In the genomic region with DNA sequence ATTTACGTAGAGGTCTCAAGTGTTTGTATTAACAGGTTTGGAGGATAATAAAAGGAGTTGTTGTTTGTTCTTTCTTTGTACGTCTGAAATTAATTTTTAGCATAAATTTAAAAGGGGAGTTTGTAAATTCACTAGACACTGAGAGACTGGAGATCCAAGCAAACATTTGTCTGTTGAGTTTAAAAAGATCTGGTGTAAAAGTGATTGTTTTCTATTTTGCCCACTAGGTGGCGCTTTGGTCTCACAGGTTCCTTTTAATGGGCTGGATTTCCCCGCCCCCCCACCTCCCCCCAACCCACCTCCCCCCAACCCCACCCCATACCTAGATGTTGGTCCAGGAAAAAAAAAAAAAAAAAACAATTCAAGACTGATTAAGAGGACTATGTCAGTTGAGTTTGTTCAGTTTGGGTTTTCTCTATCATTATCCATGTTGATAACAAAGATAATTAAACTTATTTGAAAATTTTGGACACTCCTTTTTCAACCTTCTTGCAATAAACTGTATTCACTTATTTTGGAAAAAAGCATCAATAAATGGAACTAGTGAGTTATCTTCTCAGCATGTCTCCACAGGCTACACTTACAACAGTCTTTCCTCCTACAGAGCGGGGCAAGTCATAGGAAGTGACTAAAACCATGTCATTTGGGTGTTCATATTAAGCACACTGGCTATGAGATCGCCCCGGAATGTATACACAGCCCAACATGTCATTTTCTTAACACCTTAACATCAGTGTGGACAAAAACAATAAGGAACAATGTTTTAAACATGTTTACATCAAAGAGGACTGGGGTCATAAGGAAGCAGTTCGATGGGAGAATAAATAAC, we compare ENCODE assay signal across 8 cellular contexts.
DNase-seq lines count a peak whose midpoint lies in the region; ATAC-seq and TF ChIP-seq lines count a peak whose summit lies in the region.

No MANE protein-coding gene starts in this region.

- H4K8ac ChIP-seq in neuronal stem cell (ENCODE audit: low read depth, low read length) = no peak overlapping the region

- WGBS in neuronal stem cell (ENCODE audit: extremely low coverage in 2 of 2, insufficient read length in 2 of 2, insufficient replicate concordance in 1 of 2), 2 donors = no CpG with 5 or more reads among the region's 8 CpGs
- WGBS in spleen, 5 donors = 42 to 57% (median 47%) methylated on average over 8 of the region's 8 CpGs

- no peak overlapping the region for H3K14ac ChIP-seq in neuronal stem cell (ENCODE audit: low read length)

- no peak overlapping the region for H3K27ac Mint-ChIP-seq in activated T-cell treated with anti-CD3 and anti-CD28 coated beads, Interleukin-2, amount 50 U/mL, for 72 hours

- H3K9ac ChIP-seq in neuronal stem cell (ENCODE audit: low read depth, low read length, poor library complexity) = no peak overlapping the region

- H2BK15ac ChIP-seq in neuronal stem cell (ENCODE audit: low read length) = no peak overlapping the region

- ATAC-seq in HG03045 (IDR thresholded peaks at IDR 0.05; ENCODE audit: unreplicated experiment) = no peak
- no peak for ATAC-seq in activated T-cell treated with anti-CD3 and anti-CD28 coated beads, Interleukin-2, amount 50 U/mL, for 72 hours (replicated peaks in 1 of 2)

- no peak overlapping the region for H2BK12ac ChIP-seq in neuronal stem cell (ENCODE audit: low read length)

- no peaks in the 10 kb centered on the region for H3K27me3 Mint-ChIP-seq in activated T-cell treated with anti-CD3 and anti-CD28 coated beads, Interleukin-2, amount 50 U/mL, for 72 hours (ENCODE audit: low read depth)

- no peak overlapping the region for H3K23ac ChIP-seq in neuronal stem cell (ENCODE audit: low read depth, low read length, poor library complexity)

- H3K36me3 Mint-ChIP-seq in activated T-cell treated with anti-CD3 and anti-CD28 coated beads, Interleukin-2, amount 50 U/mL, for 72 hours (ENCODE audit: insufficient read depth in 2 of 2) = no peaks in the 10 kb centered on the region

- TF ChIP-seq CTCF in AG10803 (conservative IDR thresholded peaks at IDR 0.05; ENCODE audit: low read length) = peak; percentile 52
- TF ChIP-seq CTCF in GM13977 (IDR thresholded peaks at IDR 0.05; ENCODE audit: extremely low read depth, insufficient read depth, missing control alignments) = peak; percentile 48
- TF ChIP-seq CTCF in spleen (IDR thresholded peaks at IDR 0.05 in 8 of 11, conservative IDR thresholded peaks at IDR 0.05 in 3 of 11) = peak in 4 of 11 experiments; percentile 23 to 47 (median 32)

- intact Hi-C loops in spleen (cut with DNase I; ENCODE audit: low total_unique reads) = no loop called here

- H3K4me3 Mint-ChIP-seq in activated T-cell treated with anti-CD3 and anti-CD28 coated beads, Interleukin-2, amount 50 U/mL, for 72 hours = no peak overlapping the region

- H3K9me3 ChIP-seq in neuronal stem cell (replicated peaks in 1 of 2; ENCODE audit: control insufficient read depth in 2 of 2, insufficient read depth in 1 of 2, low read depth in 1 of 2, low read length in 2 of 2) (no peaks in the 10 kb centered on the region), spleen (no peaks in the 10 kb centered on the region)

- TF ChIP-seq POLR2A in spleen (IDR thresholded peaks at IDR 0.05) = no peak

- H2BK5ac ChIP-seq in neuronal stem cell (ENCODE audit: low read length) = no peak overlapping the region

- no peak overlapping the region for H3K18ac ChIP-seq in neuronal stem cell (ENCODE audit: low read length)

- H3K4me1 Mint-ChIP-seq in activated T-cell treated with anti-CD3 and anti-CD28 coated beads, Interleukin-2, amount 50 U/mL, for 72 hours (ENCODE audit: low read depth) = no peaks in the 10 kb centered on the region

- H2AFZ ChIP-seq in neuronal stem cell (ENCODE audit: low read length) = no peak overlapping the region

- H3K27ac ChIP-seq in neuronal stem cell (replicated peaks; ENCODE audit: low read length) (no peak overlapping the region), spleen (no peak overlapping the region)

- no peak overlapping the region for H2BK120ac ChIP-seq in neuronal stem cell (ENCODE audit: low read depth, low read length)

- H3K4me3 ChIP-seq in AG10803 (ENCODE audit: low read length) (no peak overlapping the region), neuronal stem cell (ENCODE audit: low read length in 2 of 2) (no peak overlapping the region), spleen (no peak overlapping the region)

- in situ Hi-C loops in GM13977 (cut with MboI; ENCODE audit: low pct_unique_long_range_greater_than_20kb, low sequenced_read_pairs, unreplicated experiment) = no loop called here

- H3K36me3 ChIP-seq in neuronal stem cell (replicated peaks in 1 of 2; ENCODE audit: control insufficient read depth in 2 of 2, insufficient read depth in 2 of 2, low read length in 2 of 2) (no peaks in the 10 kb centered on the region), spleen (no peaks in the 10 kb centered on the region)

- H3K4me1 ChIP-seq in neuronal stem cell (ENCODE audit: control insufficient read depth in 2 of 2, insufficient read depth in 1 of 2, low read depth in 1 of 2, low read length in 2 of 2) = no peaks in the 10 kb centered on the region
- no peaks in the 10 kb centered on the region for H3K4me1 ChIP-seq in spleen

- no peak overlapping the region for H4K91ac ChIP-seq in neuronal stem cell (ENCODE audit: low read depth, low read length, poor library complexity)

- DNase-seq in AG10803 (ENCODE audit: low read depth) (peak; percentile 36), GM13977 (ENCODE audit: low spot score) (peak; percentile 13), NCI-H510A treated with DMSO at 0.1 percent for 48 hours (lab: John Stamatoyannopoulos, UW) (peak; percentile 95), dermis microvascular lymphatic vessel endothelial cell (ENCODE audit: low read depth in 2 of 2) (peak; percentile 15 to 55), neuronal stem cell (ENCODE audit: low spot score) (peak; percentile 57), spleen (no peak)
- DNase-seq in activated T-cell treated with anti-CD3 and anti-CD28 coated beads, Interleukin-2, amount 50 U/mL, for 72 hours = no peak

- no peak overlapping the region for H2AK5ac ChIP-seq in neuronal stem cell (ENCODE audit: low read depth, low read length)

- H3K27me3 ChIP-seq in neuronal stem cell (ENCODE audit: control insufficient read depth in 3 of 3, insufficient read depth in 3 of 3, low read depth in 1 of 3, low read length in 3 of 3) (no peaks in the 10 kb centered on the region), spleen (replicated peaks in 1 of 7) (no peaks in the 10 kb centered on the region)

- no peak overlapping the region for H3K4ac ChIP-seq in neuronal stem cell (ENCODE audit: low read length)

- H3K4me2 ChIP-seq in neuronal stem cell (ENCODE audit: insufficient read depth, low read length, poor library complexity, severe bottlenecking) = no peak overlapping the region

- H3K79me1 ChIP-seq in neuronal stem cell (ENCODE audit: low read depth, low read length) = no peaks in the 10 kb centered on the region

- H3K9me3 Mint-ChIP-seq in activated T-cell treated with anti-CD3 and anti-CD28 coated beads, Interleukin-2, amount 50 U/mL, for 72 hours = no peaks in the 10 kb centered on the region

Comparison
In these comparisons a context has a peak if more than half of its experiments do, and no peak if none do; other contexts are left out.
1. DNase-seq: peak in AG10803 (single experiment), GM13977 (single experiment), NCI-H510A treated with DMSO at 0.1 percent for 48 hours (single experiment), dermis microvascular lymphatic vessel endothelial cell (2 of 2) and neuronal stem cell (single experiment); none in spleen (single experiment) and activated T-cell treated with anti-CD3 and anti-CD28 coated beads, Interleukin-2, amount 50 U/mL, for 72 hours (0 of 2).